Comparison of ENCODE assay signal across 14 cellular contexts in the genomic region with DNA sequence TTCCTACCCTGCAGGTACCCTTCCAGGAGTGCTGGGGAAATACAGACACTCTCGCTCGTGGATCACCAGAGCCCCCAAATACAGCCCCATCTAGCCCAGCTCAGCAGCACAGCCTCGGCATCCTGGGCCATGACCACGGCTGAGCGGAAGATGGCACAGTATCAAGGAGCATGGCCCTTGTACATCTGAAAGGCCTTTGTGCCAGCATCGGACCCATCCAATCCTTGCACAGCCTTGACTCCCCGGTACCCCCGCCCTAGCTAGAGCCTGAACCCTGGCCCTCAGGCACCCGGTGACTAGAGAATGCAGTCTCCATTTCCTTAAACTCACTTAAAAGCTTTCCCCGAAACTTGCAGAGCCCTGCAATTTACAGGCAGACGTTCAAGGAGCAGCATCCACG. TPM values are rescaled to one million over a fixed set of nuclear protein-coding genes. Genes with fewer than 3 reads are reported as not detected.
A peak's percentile ranks its signal among the peaks of the same experiment; 100 is the strongest.
DNase-seq lines count a peak whose midpoint lies in the region; ATAC-seq and TF ChIP-seq lines count a peak whose summit lies in the region.
"Had no signal": no experiment of that assay in that cellular context is flagged by ENCODE, and none has a peak within 500 bp of the region (broad histone marks: within the 10 kb centered on the region; RNA-seq: fewer than 3 reads in every experiment).

No MANE protein-coding gene starts in this region.

- H3K4me3 ChIP-seq in adipocyte (ENCODE audit: low read length) (peak overlapping the region; percentile 6), muscle layer of duodenum (ENCODE audit: low read depth in 1 of 2, low read length in 2 of 2) (no peak overlapping the region), spleen (no peak overlapping the region), upper lobe of right lung (no peak overlapping the region)
- H3K4me3 ChIP-seq in CD4-positive, alpha-beta memory T cell (ENCODE audit: low read length in 2 of 2), result no peak overlapping the region
- H3K4me3 ChIP-seq: GM12878 had no signal

- CTCF ChIA-PET in Calu3 (lab: Charles Lee), result no interaction called here
- CTCF ChIA-PET in CD4-positive, alpha-beta memory T cell (lab: Charles Lee; ENCODE audit: partially characterized antibody), result no interaction called here

- H3K27ac ChIP-seq in muscle layer of duodenum (ENCODE audit: low read length) (peak overlapping the region; percentile 76), spleen (peak overlapping the region in 4 of 8 donors; percentile 30 to 93 (median 76)), upper lobe of right lung (no peak overlapping the region)
- H3K27ac ChIP-seq in CD4-positive, alpha-beta memory T cell (ENCODE audit: low read depth, low read length), result no peak overlapping the region

- peaks cover 10% of the 10 kb centered on the region for H3K36me3 ChIP-seq in adipocyte (ENCODE audit: control insufficient read depth, insufficient read depth, low read length, severe bottlenecking)
- H3K36me3 ChIP-seq in muscle layer of duodenum (ENCODE audit: control insufficient read depth in 1 of 2, insufficient read depth in 2 of 2, low read length in 2 of 2), result peaks cover 0 to 15% of the 10 kb centered on the region in 2 donors
- H3K36me3 ChIP-seq in spleen, result peaks cover 0 to 24% (median 18%) of the 10 kb centered on the region in 6 donors
- H3K36me3 ChIP-seq in upper lobe of right lung, result peaks cover 14% of the 10 kb centered on the region
- H3K36me3 ChIP-seq in CD4-positive, alpha-beta memory T cell (ENCODE audit: insufficient read depth, low read length), result no peaks in the 10 kb centered on the region

- H3K27me3 ChIP-seq in adipocyte (replicated peaks; ENCODE audit: control insufficient read depth, insufficient read depth, low read length) (no peaks in the 10 kb centered on the region), muscle layer of duodenum (ENCODE audit: low read depth, low read length) (no peaks in the 10 kb centered on the region), spleen (replicated peaks in 1 of 7) (peaks cover 0 to 4% (median 0%) of the 10 kb centered on the region in 7 donors), upper lobe of right lung (no peaks in the 10 kb centered on the region)
- no peaks in the 10 kb centered on the region for H3K27me3 ChIP-seq in CD4-positive, alpha-beta memory T cell (ENCODE audit: insufficient read depth, low read length)

- no peak overlapping the region for H3K4me3 Mint-ChIP-seq in Calu3 (ENCODE audit: low read depth, unreplicated experiment)
- H3K4me3 Mint-ChIP-seq in CD4-positive, alpha-beta memory T cell, result no peak overlapping the region
- H3K4me3 Mint-ChIP-seq: activated T-helper 1 cell treated with anti-CD3 and anti-CD28 coated beads, Interleukin-12 subunit alpha, Interleukin-12 subunit beta, Interleukin-2, Interleukin-4 antibody, amounts not matched to agents 30 ng/mL and 10 ng/mL and 1 ng/mL, durations not matched to agents 14 hours and 24 hours and 36 hours; CD4-positive, CD25-positive, alpha-beta regulatory T cell had no signal

- H3K9ac ChIP-seq in adipocyte (ENCODE audit: low read length), result peak overlapping the region; percentile 67

- 83 to 88% (median 85%) methylated on average over 12 of the region's 12 CpGs for WGBS in spleen, 5 donors

- TF ChIP-seq CTCF in Calu3 (IDR thresholded peaks at IDR 0.05; ENCODE audit: unreplicated experiment) (no peak), spleen (IDR thresholded peaks at IDR 0.05 in 8 of 11, conservative IDR thresholded peaks at IDR 0.05 in 3 of 11) (no peak), upper lobe of right lung (IDR thresholded peaks at IDR 0.05) (no peak)

- intact Hi-C loops in Calu3 (cut with micrococcal nuclease; ENCODE audit: unreplicated experiment), result no loop called here
- intact Hi-C loops in spleen (cut with DNase I; ENCODE audit: low total_unique reads), result no loop called here
- intact Hi-C loops in upper lobe of right lung (cut with DNase I), result no loop called here
- intact Hi-C loops in CD4-positive, alpha-beta memory T cell (cut with micrococcal nuclease), result no loop called here

- H3K9me3 ChIP-seq in adipocyte (ENCODE audit: control insufficient read depth, low read length) (no peaks in the 10 kb centered on the region), muscle layer of duodenum (ENCODE audit: control insufficient read depth in 1 of 2, low read length in 2 of 2) (no peaks in the 10 kb centered on the region), spleen (no peaks in the 10 kb centered on the region), upper lobe of right lung (no peaks in the 10 kb centered on the region)
- H3K9me3 ChIP-seq in CD4-positive, alpha-beta memory T cell (ENCODE audit: control insufficient read depth in 1 of 2, low read length in 2 of 2), result no peaks in the 10 kb centered on the region

- H3K4me1 Mint-ChIP-seq in Calu3 (ENCODE audit: low read depth, unreplicated experiment), result peaks cover 69% of the 10 kb centered on the region
- H3K4me1 Mint-ChIP-seq in CD4-positive, alpha-beta memory T cell, result peaks cover 6 to 26% (median 15%) of the 10 kb centered on the region in 4 donors

- POLR2A ChIA-PET in CD4-positive, alpha-beta memory T cell (lab: Charles Lee; ENCODE audit: partially characterized antibody), result no interaction called here

- H3K27ac Mint-ChIP-seq in Calu3 (ENCODE audit: unreplicated experiment), result peak overlapping the region; percentile 71
- H3K27ac Mint-ChIP-seq in CD4-positive, alpha-beta memory T cell, result peak overlapping the region in 2 of 7 donors; percentile 48 to 77
- H3K27ac Mint-ChIP-seq: activated T-helper 1 cell treated with anti-CD3 and anti-CD28 coated beads, Interleukin-12 subunit alpha, Interleukin-12 subunit beta, Interleukin-2, Interleukin-4 antibody, amounts not matched to agents 30 ng/mL and 10 ng/mL and 1 ng/mL, durations not matched to agents 14 hours and 24 hours and 36 hours had no signal

- H3K9me3 Mint-ChIP-seq in Calu3 (ENCODE audit: low read depth, unreplicated experiment), result no peaks in the 10 kb centered on the region
- H3K9me3 Mint-ChIP-seq in CD4-positive, alpha-beta memory T cell, result no peaks in the 10 kb centered on the region
- H3K9me3 Mint-ChIP-seq: activated T-helper 1 cell treated with anti-CD3 and anti-CD28 coated beads, Interleukin-12 subunit alpha, Interleukin-12 subunit beta, Interleukin-2, Interleukin-4 antibody, amounts not matched to agents 30 ng/mL and 10 ng/mL and 1 ng/mL, durations not matched to agents 14 hours and 24 hours and 36 hours had no signal

- peaks cover 18% of the 10 kb centered on the region for H3K36me3 Mint-ChIP-seq in Calu3 (ENCODE audit: insufficient read depth, unreplicated experiment)
- no peaks in the 10 kb centered on the region for H3K36me3 Mint-ChIP-seq in CD4-positive, alpha-beta memory T cell
- H3K36me3 Mint-ChIP-seq: CD4-positive, CD25-positive, alpha-beta regulatory T cell had no signal

- no peaks in the 10 kb centered on the region for H3K27me3 Mint-ChIP-seq in Calu3 (ENCODE audit: unreplicated experiment)
- H3K27me3 Mint-ChIP-seq in CD4-positive, alpha-beta memory T cell, result peaks cover 20% of the 10 kb centered on the region in 2 donors

- H3K4me1 ChIP-seq in adipocyte (ENCODE audit: control insufficient read depth, insufficient read depth, low read length) (peaks cover 60% of the 10 kb centered on the region), muscle layer of duodenum (ENCODE audit: control insufficient read depth in 1 of 2, insufficient read depth in 2 of 2, low read length in 2 of 2) (peaks cover 29 to 61% of the 10 kb centered on the region in 2 donors), spleen (peaks cover 15 to 79% (median 60%) of the 10 kb centered on the region in 6 donors), upper lobe of right lung (peaks cover 17% of the 10 kb centered on the region)
- peaks cover 10% of the 10 kb centered on the region for H3K4me1 ChIP-seq in CD4-positive, alpha-beta memory T cell (ENCODE audit: insufficient read depth, low read length)

- no peak for TF ChIP-seq POLR2A in spleen (IDR thresholded peaks at IDR 0.05)

- DNase-seq in Calu3, result no peak
- DNase-seq in adipocyte (ENCODE audit: low read depth), result no peak
- DNase-seq in spleen, result peak; percentile 61
- no peak for DNase-seq in GF-D8 (lab: John Stamatoyannopoulos, UW)
- DNase-seq in upper lobe of right lung, result no peak
- DNase-seq in CD4-positive, alpha-beta memory T cell, result no peak
- DNase-seq: activated CD4-positive, alpha-beta T cell treated with anti-CD3 and anti-CD28 coated beads for 48 hours; CD4-positive, CD25-positive, alpha-beta regulatory T cell; Karpas-422; NCI-H187 had no signal

- BruUV-seq in Calu3 (replicated peaks; lab: Mats Ljungman, UMichigan), result no TSS peak

- ATAC-seq in HG02623 (IDR thresholded peaks at IDR 0.05; ENCODE audit: unreplicated experiment) (no peak), upper lobe of right lung (no peak)
- ATAC-seq: GM12878 had no signal

RNA-seq across cellular contexts. Expression of gene ZNF516, which starts 48.7 kb away (rescaled TPM):
- total RNA-seq in Calu3 (2022) (41.6 and 44.2 TPM in 2 replicates), spleen (10 to 100 TPM; 20.8 to 58.4 (median 41.1) TPM), upper lobe of right lung (28.0 TPM)
- polyA plus RNA-seq in spleen, result 1 to 10 TPM; 4.5 to 8.7 (median 4.9) TPM
- total RNA-seq in CD4-positive, alpha-beta memory T cell, result 1 to 10 TPM; 7.7 to 9.9 TPM
- 1 to 10 TPM in 1 of 2 donors, under 1 TPM in 1; 0.25 to 2.2 TPM for polyA plus RNA-seq in CD4-positive, alpha-beta memory T cell
